Comparison of ENCODE assay signal across 17 cellular contexts in the genomic region with DNA sequence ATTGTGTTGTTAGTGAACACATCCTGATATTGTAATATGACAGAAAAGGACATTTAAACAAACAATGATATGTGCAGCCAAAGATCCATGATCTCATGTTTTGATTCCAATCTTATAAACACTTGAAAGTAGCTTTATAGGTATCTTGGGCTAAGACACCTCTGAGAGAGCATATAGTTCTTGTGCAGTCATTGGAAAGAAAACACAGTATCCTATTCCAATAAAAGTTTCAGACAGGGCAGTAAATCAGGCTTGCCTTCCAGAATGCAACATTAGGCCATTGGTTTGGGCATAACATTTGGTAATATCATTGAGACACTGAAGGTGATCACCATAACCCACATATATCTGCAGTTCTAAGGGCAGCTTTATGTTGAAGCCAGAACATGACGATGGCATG.
DNase-seq lines count a peak whose midpoint lies in the region; ATAC-seq and TF ChIP-seq lines count a peak whose summit lies in the region.
"Had no signal": no experiment of that assay in that cellular context is flagged by ENCODE, and none has a peak within 500 bp of the region (broad histone marks: within the 10 kb centered on the region; RNA-seq: fewer than 3 reads in every experiment).

No MANE protein-coding gene starts in this region.

- no peaks in the 10 kb centered on the region for H3K9me3 ChIP-seq in PC-9 (ENCODE audit: insufficient read depth, low read depth)

- no TSS peak for BruUV-seq in PC-9 (replicated peaks; lab: Mats Ljungman, UMichigan)

- no peaks in the 10 kb centered on the region for H3K9me2 ChIP-seq in PC-9 (ENCODE audit: insufficient read depth)

- H4K20me1 ChIP-seq in PC-9 (ENCODE audit: insufficient read depth), result no peaks in the 10 kb centered on the region

- CTCF ChIA-PET in PC-9 (lab: Charles Lee), result no interaction called here

- H2AFZ ChIP-seq in PC-9, result no peak overlapping the region

- H3K27ac ChIP-seq in PC-9, result peak overlapping the region; percentile 9; the same call in 1 of the 2 replicates
- H3K27ac ChIP-seq: C4-2B had no signal

- intact Hi-C loops in PC-9 (cut with micrococcal nuclease; ENCODE audit: unreplicated experiment), result no loop called here

- TF ChIP-seq CTCF in PC-9 (conservative IDR thresholded peaks at IDR 0.05), result no peak

- H3K4me1 ChIP-seq in PC-9 (replicated peaks; ENCODE audit: insufficient read depth), result peaks cover 4% of the 10 kb centered on the region

- no peaks in the 10 kb centered on the region for H3K79me2 ChIP-seq in PC-9 (ENCODE audit: low read depth)

- no peaks in the 10 kb centered on the region for H3K36me3 ChIP-seq in PC-9 (ENCODE audit: low read depth)

- peak; percentile 31 for DNase-seq in DMS79 treated with DMSO at 0.1 percent for 48 hours (lab: John Stamatoyannopoulos, UW)
- no peak for DNase-seq in DMS79 (lab: John Stamatoyannopoulos, UW)
- no peak for DNase-seq in PC-9
- peak; percentile 2 for DNase-seq in kidney glomerular epithelial cell (lab: John Stamatoyannopoulos, UW)
- DNase-seq in NCI-H345 treated with DMSO at 0.1 percent for 48 hours (lab: John Stamatoyannopoulos, UW; ENCODE audit: unreplicated experiment), result no peak
- no peak for DNase-seq in globus pallidus (ENCODE audit: low spot score)
- DNase-seq: 8988T; CD8-positive, alpha-beta memory T cell; MV-4-11; NCI-H1105 treated with DMSO at 0.1 percent for 48 hours; NCI-H2029 treated with DMSO at 0.1 percent for 48 hours; NCI-H2171 treated with DMSO at 0.1 percent for 48 hours; NCI-H526; Right ventricle myocardium superior had no signal

- H3F3A ChIP-seq in PC-9 (ENCODE audit: insufficient read depth, low read depth), result no peaks in the 10 kb centered on the region

- H3K4me3 ChIP-seq in PC-9, result no peak overlapping the region

- no peaks in the 10 kb centered on the region for H3K27me3 ChIP-seq in PC-9 (ENCODE audit: insufficient read depth, low read depth)

- POLR2A ChIA-PET in PC-9 (lab: Charles Lee; ENCODE audit: unreplicated experiment), result no interaction called here

- no peak overlapping the region for H3K4me2 ChIP-seq in PC-9

- ATAC-seq in HG03439 (IDR thresholded peaks at IDR 0.05; ENCODE audit: unreplicated experiment), result no peak
- no peak for ATAC-seq in HG02642 (IDR thresholded peaks at IDR 0.05; ENCODE audit: poor library complexity, unreplicated experiment)

Comparison
In these comparisons a context has a peak if more than half of its experiments do, and no peak if none do; other contexts are left out.
1. DNase-seq: peak in DMS79 treated with DMSO at 0.1 percent for 48 hours (single experiment) and kidney glomerular epithelial cell (single experiment); none in DMS79 (single experiment), PC-9 (0 of 2), NCI-H345 treated with DMSO at 0.1 percent for 48 hours (single experiment) and globus pallidus (single experiment).